In genomic region chr4:81471361-81472248, GRCh38 we compare ENCODE assay signal across 8 cellular contexts. TPM values are rescaled to one million over a fixed set of nuclear protein-coding genes. Genes with fewer than 3 reads are reported as not detected.
DNase-seq lines count a peak whose midpoint lies in the region; ATAC-seq and TF ChIP-seq lines count a peak whose summit lies in the region.

TSS of gene RASGEF1B (minus strand) at chr4:81471907. CDS start at chr4:81459508, 12,399 bp downstream.

- no peak within 1 kb of the TSS for H4K5ac ChIP-seq in H9 (ENCODE audit: insufficient read length, low read depth, low read length)

- no peak within 1 kb of the TSS for H4K8ac ChIP-seq in H9 (replicated peaks; ENCODE audit: insufficient read length, low read depth, low read length)

- peak within 1 kb of the TSS; percentile 49 for H3K4me3 ChIP-seq in MG63
- H3K4me3 ChIP-seq in stomach = peak within 1 kb of the TSS; percentile 74 to 94 (median 84)

- H3K4me1 ChIP-seq in H9 (ENCODE audit: insufficient read depth, low read length) = no peaks in the 10 kb centered on the region; the same call in 1 of the 2 replicates
- H3K4me1 ChIP-seq in foreskin keratinocyte = peaks cover 14% of the 10 kb centered on the region
- H3K4me1 ChIP-seq in stomach = peaks cover 23 to 69% (median 46%) of the 10 kb centered on the region in 4 donors

- no peak within 1 kb of the TSS for H3K4ac ChIP-seq in H9 (ENCODE audit: low read depth, low read length)

- H3K27me3 Mint-ChIP-seq in H9 (ENCODE audit: low read depth) = peaks cover 29% of the 10 kb centered on the region
- peaks cover 70% of the 10 kb centered on the region for H3K27me3 Mint-ChIP-seq in neural crest cell (ENCODE audit: low read depth)

- H2BK120ac ChIP-seq in H9 (ENCODE audit: low read depth, low read length, poor library complexity, severe bottlenecking) = no peak within 1 kb of the TSS

- H4K91ac ChIP-seq in H9 (ENCODE audit: insufficient read length, low read depth, low read length) = no peak within 1 kb of the TSS

- no peaks in the 10 kb centered on the region for H3K9me3 ChIP-seq in H9 (ENCODE audit: control insufficient read depth, low read depth, low read length)
- H3K9me3 ChIP-seq in MG63 = no peaks in the 10 kb centered on the region
- no peaks in the 10 kb centered on the region for H3K9me3 ChIP-seq in stomach

- no peak within 1 kb of the TSS for H3T11ph ChIP-seq in H9 (ENCODE audit: low read length)

- H3K36me3 ChIP-seq in MG63 = no peaks in the 10 kb centered on the region
- H3K36me3 ChIP-seq in stomach = no peaks in the 10 kb centered on the region

- no peak within 1 kb of the TSS for H2BK20ac ChIP-seq in H9 (ENCODE audit: low read depth, low read length, poor library complexity, severe bottlenecking)

- no peak within 1 kb of the TSS for H2AK5ac ChIP-seq in H9 (ENCODE audit: insufficient read length, low read length)

- H3K18ac ChIP-seq in H9 (ENCODE audit: insufficient read length, low read depth, low read length) = peak within 1 kb of the TSS; percentile 33

- H3K4me3 Mint-ChIP-seq in H9 (peak within 1 kb of the TSS; percentile 70 to 85), neural crest cell (peak within 1 kb of the TSS; percentile 84)

- peaks cover 0 to 7% (median 2%) of the 10 kb centered on the region in 3 experiments; a peak in 4 of 7 replicates for H3K36me3 Mint-ChIP-seq in H9 (ENCODE audit: insufficient read depth in 1 of 3, low read depth in 3 of 3)
- no peaks in the 10 kb centered on the region for H3K36me3 Mint-ChIP-seq in neural crest cell (ENCODE audit: low read depth)

- TF ChIP-seq EP300 in stomach (IDR thresholded peaks at IDR 0.05) = no peak

- H2BK12ac ChIP-seq in H9 (ENCODE audit: insufficient read length, low read depth, low read length) = no peak within 1 kb of the TSS

- intact Hi-C loops in stomach (cut with DNase I; ENCODE audit: low total_unique reads) = no loop called here

- peak within 1 kb of the TSS; percentile 1 for H3K9ac ChIP-seq in H9 (ENCODE audit: extremely low read depth, insufficient read length, low read length)

- ATAC-seq in foreskin keratinocyte = peak; percentile 89

- no peak within 1 kb of the TSS for H3K56ac ChIP-seq in H9 (ENCODE audit: insufficient read length, low read depth, low read length)

- H2AFZ ChIP-seq in H9 (ENCODE audit: low read length) = no peak within 1 kb of the TSS

- no peak within 1 kb of the TSS for H2BK5ac ChIP-seq in H9 (ENCODE audit: insufficient read length, low read length)

- H2BK15ac ChIP-seq in H9 (ENCODE audit: low read depth, low read length) = no peak within 1 kb of the TSS

- H3K27ac Mint-ChIP-seq in H9 = peak within 1 kb of the TSS; percentile 0 to 62 (median 11); a peak in 2 of 7 replicates
- H3K27ac Mint-ChIP-seq in neural crest cell (ENCODE audit: unreplicated experiment) = no peak within 1 kb of the TSS

- no peak within 1 kb of the TSS for H3K27ac ChIP-seq in H9 (ENCODE audit: insufficient read length, low read depth, low read length)
- peak within 1 kb of the TSS; percentile 40 for H3K27ac ChIP-seq in foreskin keratinocyte
- H3K27ac ChIP-seq in stomach = peak within 1 kb of the TSS; percentile 89 to 99 (median 92)

- H3K27me3 ChIP-seq in H9 (ENCODE audit: insufficient read depth, low read length) (peaks cover 8% of the 10 kb centered on the region; the same call in 1 of the 2 replicates), MG63 (peaks cover 8% of the 10 kb centered on the region; the same call in 1 of the 2 replicates), foreskin keratinocyte (peaks cover 7% of the 10 kb centered on the region), stomach (no peaks in the 10 kb centered on the region)

- TF ChIP-seq CTCF in H9 (conservative IDR thresholded peaks at IDR 0.05) (no peak), foreskin keratinocyte (conservative IDR thresholded peaks at IDR 0.05) (no peak), neural crest cell (conservative IDR thresholded peaks at IDR 0.05) (peak; percentile 6), stomach (IDR thresholded peaks at IDR 0.05) (no peak)

- WGBS in H9 (ENCODE audit: extremely low coverage, insufficient read length, low lambda C conversion rate) = no CpG with 5 or more reads among the region's 87 CpGs
- 0 to 1% (median 0%) methylated on average over 57 to 87 of the region's 87 CpGs for WGBS in stomach, 5 donors

- no peaks in the 10 kb centered on the region for H4K20me1 ChIP-seq in H9 (ENCODE audit: control insufficient read depth, insufficient read depth, insufficient read length)

- peak within 1 kb of the TSS; percentile 90 for H3K4me2 ChIP-seq in H9 (ENCODE audit: insufficient read depth, insufficient read length, low read length)

- H3K23ac ChIP-seq in H9 (ENCODE audit: insufficient read length, low read depth, low read length) = no peak within 1 kb of the TSS

- no peaks in the 10 kb centered on the region for H3K79me2 ChIP-seq in H9 (ENCODE audit: insufficient read depth, low read length)

- peaks cover 11% of the 10 kb centered on the region for H3K23me2 ChIP-seq in H9 (ENCODE audit: insufficient read length, low read depth, low read length, poor library complexity, severe bottlenecking)

- peak in 1 of 4 donors; percentile 17 for TF ChIP-seq POLR2A in stomach (IDR thresholded peaks at IDR 0.05)

- no peaks in the 10 kb centered on the region for H3K79me1 ChIP-seq in H9 (ENCODE audit: insufficient read depth, low read depth, low read length, poor library complexity, severe bottlenecking)

- H3K14ac ChIP-seq in H9 (ENCODE audit: insufficient read depth, low read length) = peak within 1 kb of the TSS; percentile 31; the same call in 1 of the 2 replicates

- H3K9me3 Mint-ChIP-seq in H9 (peaks cover 0 to 4% of the 10 kb centered on the region in 2 experiments; a peak in 2 of 5 replicates), neural crest cell (no peaks in the 10 kb centered on the region)

- peak; percentile 79 for DNase-seq in Daoy (ENCODE audit: low read depth)
- DNase-seq in H9 = peak; percentile 75
- peak; percentile 71 for DNase-seq in MG63
- DNase-seq in SIG-M5 (lab: John Stamatoyannopoulos, UW) = peak; percentile 24
- DNase-seq in activated gamma-delta T cell treated with Interleukin-2 at 50 U/mL for 16 hours = peak; percentile 90
- peak; percentile 34 to 52 for DNase-seq in foreskin keratinocyte
- peak; percentile 62 for DNase-seq in neural crest cell (ENCODE audit: low read depth, low spot score)
- DNase-seq in stomach = peak; percentile 93

- peaks cover 43 to 48% of the 10 kb centered on the region in 2 experiments for H3K4me1 Mint-ChIP-seq in H9
- peaks cover 25% of the 10 kb centered on the region for H3K4me1 Mint-ChIP-seq in neural crest cell

RNA-seq across cellular contexts. Expression of gene RASGEF1B, which starts in this region (rescaled TPM):
- 0.68 and 1.1 TPM in 2 replicates for total RNA-seq in Daoy (2014; rRNA removed; shearing (Covaris generic))
- 6.4 and 7.5 TPM in 2 replicates for total RNA-seq in H9 (2021)
- total RNA-seq in MG63 (2014; rRNA removed; shearing (Covaris generic); ENCODE audit: low replicate concordance) = 0.53 TPM in 1 of 2 replicates, not detected in the other
- total RNA-seq in foreskin keratinocyte = 0.56 and 0.65 TPM in 2 replicates
- 0.10 and 0.26 TPM in 2 replicates for polyA plus RNA-seq in foreskin keratinocyte
- 1.7 and 1.9 TPM in 2 replicates for total RNA-seq in neural crest cell
- total RNA-seq in stomach = 10 to 100 TPM in 2 of 5 donors, 1 to 10 TPM in 3; 7.1 to 56.8 (median 9.6) TPM
- polyA plus RNA-seq in stomach = 10 to 100 TPM in 1 of 3 donors, 1 to 10 TPM in 2; 5.4 to 11.6 (median 6.8) TPM

Comparison
In these comparisons a context has a peak if more than half of its experiments do, and no peak if none do; other contexts are left out.
1. Peak in DNase-seq and H3K4me3 ChIP-seq in MG63; RNA of the gene not detected or under 1 TPM.
2. Peak in DNase-seq, ATAC-seq and H3K27ac ChIP-seq in foreskin keratinocyte; RNA of the gene not detected or under 1 TPM.
3. DNase-seq: peak in every context shown above with its lines; median percentile 93 in stomach; 90 in activated gamma-delta T cell treated with Interleukin-2 at 50 U/mL for 16 hours; 79 in Daoy; 75 in H9; 71 in MG63; 62 in neural crest cell; 43 in foreskin keratinocyte; 24 in SIG-M5.